Comparison of ENCODE assay signal across 16 cellular contexts in the genomic region with DNA sequence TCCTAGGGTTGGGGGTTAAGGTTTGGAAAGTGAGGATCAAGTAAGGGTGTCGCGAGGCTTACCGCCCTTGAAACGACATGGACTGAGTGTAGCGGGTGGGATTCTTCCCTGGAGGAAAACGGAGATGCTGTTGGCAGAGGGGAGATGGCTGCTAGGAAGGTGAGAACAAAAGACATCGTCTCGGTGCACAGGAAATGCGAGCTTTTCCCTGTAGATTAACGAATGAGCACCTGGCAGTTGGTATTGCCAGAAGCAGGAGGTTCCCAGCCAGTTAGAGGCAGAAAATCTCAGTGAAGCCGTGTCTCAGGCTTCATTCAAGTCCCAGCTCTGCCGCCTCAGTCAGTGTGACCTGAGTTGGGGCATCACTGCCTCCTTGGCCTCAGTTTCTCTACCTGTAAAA. TPM values are rescaled to one million over a fixed set of nuclear protein-coding genes. Genes with fewer than 3 reads are reported as not detected.
"Had no signal": no experiment of that assay in that cellular context is flagged by ENCODE, and none has a peak within 500 bp of the region (broad histone marks: within the 10 kb centered on the region; RNA-seq: fewer than 3 reads in every experiment).

No MANE protein-coding gene starts in this region.

- H3K9ac ChIP-seq: neural progenitor cell had no signal

- H3K4me2 ChIP-seq: neural progenitor cell had no signal

- DNase-seq: activated CD4-positive, alpha-beta T cell treated with anti-CD3 and anti-CD28 coated beads, Interleukin-2, amount 50 U/mL, for 1 hour; activated CD8-positive, alpha-beta memory T cell treated with anti-CD3 and anti-CD28 coated beads for 24 hours; activated naive CD4-positive, alpha-beta T cell treated with Interleukin-2 at 50 U/mL for 16 hours; anterior cingulate cortex; effector CD8-positive, alpha-beta T cell; foreskin keratinocyte; glutamatergic neuron; hypothalamus; mesenchymal stem cell; stimulated activated CD4-positive, alpha-beta T cell treated with anti-CD3 and anti-CD28 coated beads, Interleukin-4, amount 100 ng/mL, for 1 hour; stimulated activated naive B cell treated with anti-CD40 and anti-IgM and Interleukin-4, amounts not matched to agents 10 μg/mL and 1 μg/mL and 100 μg/mL, for 72 hours; thyroid gland had no signal

- H2AFZ ChIP-seq: neural progenitor cell had no signal

- H3K9me3 ChIP-seq: thyroid gland had no signal

- H3K27me3 ChIP-seq: foreskin keratinocyte, neural progenitor cell, thyroid gland had no signal

- H3K36me3 ChIP-seq: neural progenitor cell, thyroid gland had no signal

- H3K36me3 Mint-ChIP-seq: neural progenitor cell had no signal

- ATAC-seq: activated CD4-positive, CD25-positive, alpha-beta regulatory T cell treated with anti-CD3 and anti-CD28 coated beads, Interleukin-2, amount 50 U/mL, for 24 hours; foreskin keratinocyte; stimulated activated naive B cell treated with anti-CD40 and anti-IgM and Interleukin-4, amounts not matched to agents 10 μg/mL and 1 μg/mL and 100 μg/mL, for 72 hours had no signal

- H3K27ac Mint-ChIP-seq: activated T-helper 1 cell treated with anti-CD3 and anti-CD28 coated beads, Interleukin-12 subunit alpha, Interleukin-12 subunit beta, Interleukin-2, Interleukin-4 antibody, amounts not matched to agents 30 ng/mL and 10 ng/mL and 1 ng/mL, durations not matched to agents 14 hours and 24 hours and 36 hours; neural progenitor cell; stimulated activated naive B cell treated with anti-CD40 and anti-IgM and Interleukin-4, amounts not matched to agents 10 μg/mL and 1 μg/mL and 100 μg/mL, for 72 hours had no signal

- H3K9me3 Mint-ChIP-seq: activated T-helper 1 cell treated with anti-CD3 and anti-CD28 coated beads, Interleukin-12 subunit alpha, Interleukin-12 subunit beta, Interleukin-2, Interleukin-4 antibody, amounts not matched to agents 30 ng/mL and 10 ng/mL and 1 ng/mL, durations not matched to agents 14 hours and 24 hours and 36 hours; neural progenitor cell; stimulated activated naive B cell treated with anti-CD40 and anti-IgM and Interleukin-4, amounts not matched to agents 10 μg/mL and 1 μg/mL and 100 μg/mL, for 72 hours had no signal

- H3K4me3 Mint-ChIP-seq: activated T-helper 1 cell treated with anti-CD3 and anti-CD28 coated beads, Interleukin-12 subunit alpha, Interleukin-12 subunit beta, Interleukin-2, Interleukin-4 antibody, amounts not matched to agents 30 ng/mL and 10 ng/mL and 1 ng/mL, durations not matched to agents 14 hours and 24 hours and 36 hours; neural progenitor cell; stimulated activated naive B cell treated with anti-CD40 and anti-IgM and Interleukin-4, amounts not matched to agents 10 μg/mL and 1 μg/mL and 100 μg/mL, for 72 hours had no signal

- H3K4me1 ChIP-seq: foreskin keratinocyte had no signal

- H3K27ac ChIP-seq: foreskin keratinocyte, neural progenitor cell, thyroid gland had no signal

- H3K4me3 ChIP-seq: neural progenitor cell, thyroid gland had no signal

RNA-seq across cellular contexts. Expression of gene LHFPL7, which starts 1.4 kb away (rescaled TPM):
- total RNA-seq: activated T-helper 1 cell treated with anti-CD3 and anti-CD28 coated beads, Interleukin-12 subunit alpha, Interleukin-12 subunit beta, Interleukin-2, Interleukin-4 antibody, amounts not matched to agents 30 ng/mL and 10 ng/mL and 1 ng/mL, durations not matched to agents 14 hours and 24 hours and 36 hours; foreskin keratinocyte; liver; thyroid gland had no signal
- polyA plus RNA-seq: foreskin keratinocyte, liver had no signal
